ENCODE assay signal across 18 cellular contexts in genomic region chr3:141274411-141275031, GRCh38. TPM values are rescaled to one million over a fixed set of nuclear protein-coding genes. Genes with fewer than 3 reads are reported as not detected.
A peak's percentile ranks its signal among the peaks of the same experiment; 100 is the strongest.
DNase-seq lines count a peak whose midpoint lies in the region; ATAC-seq, FAIRE-seq and TF ChIP-seq lines count a peak whose summit lies in the region.
"Had no signal": no experiment of that assay in that cellular context is flagged by ENCODE, and none has a peak within 500 bp of the region (broad histone marks: within the 10 kb centered on the region; RNA-seq: fewer than 3 reads in every experiment).

No MANE protein-coding gene starts in this region.

- H3K4me1 Mint-ChIP-seq in CD4-positive, alpha-beta memory T cell: peaks cover 24 to 52% (median 30%) of the 10 kb centered on the region in 4 donors
- H3K4me1 Mint-ChIP-seq in astrocyte (ENCODE audit: low read depth, unreplicated experiment): peaks cover 13% of the 10 kb centered on the region
- H3K4me1 Mint-ChIP-seq in natural killer cell: peaks cover 21 to 23% of the 10 kb centered on the region in 2 donors

- TF ChIP-seq CTCF in astrocyte (IDR thresholded peaks at IDR 0.05; ENCODE audit: insufficient read depth, low read depth, low read length): no peak
- TF ChIP-seq CTCF in natural killer cell (IDR thresholded peaks at IDR 0.05): no peak

- no peaks in the 10 kb centered on the region for H3K27me3 ChIP-seq in CD4-positive, alpha-beta memory T cell (ENCODE audit: insufficient read depth, low read length)
- no peaks in the 10 kb centered on the region for H3K27me3 ChIP-seq in astrocyte (ENCODE audit: insufficient read depth, low read length)
- H3K27me3 ChIP-seq: body of pancreas, suprapubic skin had no signal

- H3K4me3 Mint-ChIP-seq in CD4-positive, alpha-beta memory T cell: peak overlapping the region in 6 of 8 donors; percentile 39 to 69 (median 57)
- H3K4me3 Mint-ChIP-seq in astrocyte (ENCODE audit: unreplicated experiment) (peak overlapping the region; percentile 52), natural killer cell (peak overlapping the region; percentile 67)
- H3K4me3 Mint-ChIP-seq: naive B cell had no signal

- no peaks in the 10 kb centered on the region for H3K27me3 Mint-ChIP-seq in CD4-positive, alpha-beta memory T cell
- H3K27me3 Mint-ChIP-seq in astrocyte (ENCODE audit: low read depth, unreplicated experiment) (peaks cover 6% of the 10 kb centered on the region), natural killer cell (ENCODE audit: low read depth in 2 of 2) (no peaks in the 10 kb centered on the region)

- intact Hi-C loops in CD4-positive, alpha-beta memory T cell (cut with micrococcal nuclease): no loop called here
- intact Hi-C loops in natural killer cell (cut with micrococcal nuclease) (no loop called here), left ventricle myocardium superior (cut with micrococcal nuclease) (loop anchor here (5.0 kb wide), 1 partner anchor 42 kb away; the partner anchor contains the start of gene PXYLP1)

- CTCF ChIA-PET in CD4-positive, alpha-beta memory T cell (lab: Charles Lee; ENCODE audit: partially characterized antibody): interaction anchor here (0.9 to 2.2 kb wide), 2 partner anchors 30 to 42 kb away, joined by 5 to 11 read pairs; partner anchors contain the start of gene PXYLP1

- H2AFZ ChIP-seq in astrocyte (ENCODE audit: low read depth, low read length): no peak overlapping the region

- FAIRE-seq in HTR-8/SVneo (lab: Jason Lieb, UNC) (peak; percentile 51), astrocyte (lab: Jason Lieb, UNC) (no peak)

- POLR2A ChIA-PET in CD4-positive, alpha-beta memory T cell (lab: Charles Lee; ENCODE audit: partially characterized antibody): interaction anchor here (1.0 to 6.4 kb wide), 3 partner anchors 8 to 44 kb away, joined by 3 to 40 read pairs (median 3); partner anchors contain the start of gene PXYLP1

- no peaks in the 10 kb centered on the region for H3K9me3 ChIP-seq in CD4-positive, alpha-beta memory T cell (ENCODE audit: control insufficient read depth in 1 of 2, low read length in 2 of 2)
- no peaks in the 10 kb centered on the region for H3K9me3 ChIP-seq in astrocyte (ENCODE audit: insufficient read depth, low read depth, low read length)
- H3K9me3 ChIP-seq: body of pancreas, suprapubic skin had no signal

- H3K79me2 ChIP-seq in astrocyte (ENCODE audit: insufficient read depth, low read length): no peaks in the 10 kb centered on the region

- no peak overlapping the region for H3K9ac ChIP-seq in astrocyte (ENCODE audit: low read length)

- no peaks in the 10 kb centered on the region for H3K36me3 ChIP-seq in CD4-positive, alpha-beta memory T cell (ENCODE audit: insufficient read depth, low read length)
- H3K36me3 ChIP-seq in astrocyte (ENCODE audit: insufficient read depth, low read length): no peaks in the 10 kb centered on the region

- no peak overlapping the region for H3K4me3 ChIP-seq in CD4-positive, alpha-beta memory T cell (ENCODE audit: low read length in 2 of 2)
- no peak overlapping the region for H3K4me3 ChIP-seq in astrocyte (ENCODE audit: insufficient read depth, low read depth, low read length)
- H3K4me3 ChIP-seq: body of pancreas, suprapubic skin had no signal

- peaks cover 7% of the 10 kb centered on the region in 2 donors for H3K36me3 Mint-ChIP-seq in CD4-positive, alpha-beta memory T cell
- H3K36me3 Mint-ChIP-seq in astrocyte (ENCODE audit: low read depth, unreplicated experiment): peaks cover 6% of the 10 kb centered on the region
- H3K36me3 Mint-ChIP-seq in natural killer cell: no peaks in the 10 kb centered on the region

- DNase-seq in CD4-positive, alpha-beta memory T cell: no peak
- DNase-seq in HTR-8/SVneo (ENCODE audit: insufficient read length, low spot score) (no peak), astrocyte (ENCODE audit: low read depth) (no peak), natural killer cell (no peak), left ventricle myocardium superior (no peak), AG08395 (ENCODE audit: low spot score) (no peak)
- DNase-seq: activated CD4-positive, alpha-beta T cell treated with anti-CD3 and anti-CD28 coated beads for 1 hour; body of pancreas; C1 segment of cervical spinal cord; effector memory CD4-positive, alpha-beta T cell; Karpas-422; naive B cell; NCI-H1436; NCI-H2227 treated with DMSO at 0.1 percent for 48 hours; Right ventricle myocardium superior had no signal

- ATAC-seq in natural killer cell: no peak
- no peak for ATAC-seq in left ventricle myocardium superior
- ATAC-seq in HG02852 (IDR thresholded peaks at IDR 0.05; ENCODE audit: unreplicated experiment): no peak
- ATAC-seq: body of pancreas had no signal

- H3K4me2 ChIP-seq in astrocyte (ENCODE audit: low read length): peak overlapping the region; percentile 24

- no peak overlapping the region for H3K27ac ChIP-seq in CD4-positive, alpha-beta memory T cell (ENCODE audit: low read depth, low read length)
- no peak overlapping the region for H3K27ac ChIP-seq in astrocyte (ENCODE audit: low read depth, low read length)
- H3K27ac ChIP-seq: body of pancreas, HL-60 had no signal

- peaks cover 23% of the 10 kb centered on the region for H3K4me1 ChIP-seq in CD4-positive, alpha-beta memory T cell (ENCODE audit: insufficient read depth, low read length)
- peaks cover 10% of the 10 kb centered on the region for H3K4me1 ChIP-seq in astrocyte (ENCODE audit: insufficient read depth, low read length)

- peak overlapping the region in 6 of 7 donors; percentile 24 to 93 (median 74) for H3K27ac Mint-ChIP-seq in CD4-positive, alpha-beta memory T cell
- peak overlapping the region; percentile 51 for H3K27ac Mint-ChIP-seq in astrocyte (ENCODE audit: unreplicated experiment)
- H3K27ac Mint-ChIP-seq in natural killer cell: peak overlapping the region; percentile 52 to 82

- H4K20me1 ChIP-seq in astrocyte (ENCODE audit: insufficient read depth, low read length): no peaks in the 10 kb centered on the region

- no peaks in the 10 kb centered on the region for H3K9me3 Mint-ChIP-seq in CD4-positive, alpha-beta memory T cell
- H3K9me3 Mint-ChIP-seq in astrocyte (ENCODE audit: unreplicated experiment) (no peaks in the 10 kb centered on the region), natural killer cell (no peaks in the 10 kb centered on the region)
- H3K9me3 Mint-ChIP-seq: naive B cell had no signal

RNA-seq across cellular contexts. Expression of gene PXYLP1, which starts 42.9 kb away (rescaled TPM):
- total RNA-seq in CD4-positive, alpha-beta memory T cell: 10 to 100 TPM; 17.2 to 22.6 TPM
- polyA plus RNA-seq in CD4-positive, alpha-beta memory T cell: 1 to 10 TPM; 5.2 to 6.9 TPM
- total RNA-seq in astrocyte: 4.5 and 6.1 TPM in 2 replicates
- total RNA-seq in natural killer cell: 10 to 100 TPM; 13.0 to 32.4 (median 21.7) TPM
- total RNA-seq in left ventricle myocardium superior: 12.3 TPM
